25 cellular contexts compared by ENCODE assay signal in the genomic region with DNA sequence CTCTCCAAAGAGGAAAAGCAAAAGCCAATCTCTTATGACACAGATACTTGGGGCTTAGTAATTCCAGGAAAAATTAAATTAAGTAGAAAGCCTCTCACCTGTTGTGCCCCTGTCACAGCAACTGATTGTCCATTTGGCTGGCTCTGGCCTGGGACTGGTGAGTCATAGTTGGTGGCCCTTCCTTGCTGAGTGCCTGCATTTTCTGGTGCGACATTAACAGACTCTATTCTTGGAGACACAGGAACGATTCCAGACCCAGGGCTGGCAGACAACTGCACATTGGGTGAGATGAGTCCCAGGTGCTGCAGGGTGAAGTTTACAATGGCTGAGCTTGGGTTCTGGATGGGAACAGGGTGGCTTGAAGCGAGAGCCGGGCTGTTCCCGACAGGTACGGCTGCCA. TPM values are rescaled to one million over a fixed set of nuclear protein-coding genes. Genes with fewer than 3 reads are reported as not detected.
A peak's percentile ranks its signal among the peaks of the same experiment; 100 is the strongest.
DNase-seq lines count a peak whose midpoint lies in the region; ATAC-seq and TF ChIP-seq lines count a peak whose summit lies in the region.
"Had no signal": no experiment of that assay in that cellular context is flagged by ENCODE, and none has a peak within 500 bp of the region (broad histone marks: within the 10 kb centered on the region; RNA-seq: fewer than 3 reads in every experiment).

No MANE protein-coding gene starts in this region.

- no peak for TF ChIP-seq CTCF in right atrium auricular region (IDR thresholded peaks at IDR 0.05)
- no peak for TF ChIP-seq CTCF in testis (IDR thresholded peaks at IDR 0.05)

- no peak overlapping the region for H3K4me3 ChIP-seq in right atrium auricular region
- H3K4me3 ChIP-seq in testis, result no peak overlapping the region
- H3K4me3 ChIP-seq: MG63 had no signal

- ATAC-seq in Right ventricle myocardium inferior (peak; percentile 65), GM21576 (IDR thresholded peaks at IDR 0.05; ENCODE audit: unreplicated experiment) (no peak)
- ATAC-seq in stimulated activated naive CD8-positive, alpha-beta T cell treated with anti-CD3 and anti-CD28 coated beads, Interleukin-15, Interleukin-2, amounts not matched to agents 100 U/mL and 50 U/mL, for 24 hours, result no peak

- intact Hi-C loops in Right ventricle myocardium inferior (cut with DNase I), result no loop called here
- intact Hi-C loops in cardiac septum (cut with DNase I), result no loop called here
- intact Hi-C loops in testis (cut with DNase I; ENCODE audit: low total_unique reads), result no loop called here

- peaks cover 0 to 16% of the 10 kb centered on the region in 2 donors for H3K4me1 ChIP-seq in right atrium auricular region
- H3K4me1 ChIP-seq in testis, result no peaks in the 10 kb centered on the region

- 95 to 96% methylated on average over 6 of the region's 6 CpGs for WGBS in testis, 2 donors

- DNase-seq in Right ventricle myocardium inferior (ENCODE audit: missing footprints) (no peak), cardiac septum (ENCODE audit: low spot score) (no peak), right atrium auricular region (ENCODE audit: low spot score) (no peak), myocyte (ENCODE audit: low read depth) (peak; percentile 87), LoVo (ENCODE audit: low spot score) (no peak), testis (no peak)
- no peak for DNase-seq in stimulated activated naive CD8-positive, alpha-beta T cell treated with anti-CD3 and anti-CD28 coated beads, Interleukin-15, Interleukin-2, amounts not matched to agents 100 U/mL and 50 U/mL, for 24 hours
- DNase-seq: AML-193; C1 segment of cervical spinal cord; Calu3; CD8-positive, alpha-beta memory T cell; DMS153; Kasumi-1; MG63; NCI-H1694 treated with DMSO at 0.1 percent for 48 hours; NCI-H446; NCI-H526; SHP77; SK-N-SH had no signal

- H3K27me3 ChIP-seq in right atrium auricular region, result no peaks in the 10 kb centered on the region
- no peaks in the 10 kb centered on the region for H3K27me3 ChIP-seq in testis
- H3K27me3 ChIP-seq: MG63 had no signal

- TF ChIP-seq POLR2A in testis (IDR thresholded peaks at IDR 0.05), result no peak

- H3K36me3 ChIP-seq in right atrium auricular region (no peaks in the 10 kb centered on the region), testis (ENCODE audit: low read depth, missing control alignments) (no peaks in the 10 kb centered on the region)

- H3K9me3 ChIP-seq in right atrium auricular region (no peaks in the 10 kb centered on the region), testis (no peaks in the 10 kb centered on the region)
- H3K9me3 ChIP-seq: MG63, SK-N-SH had no signal

- H3K27ac ChIP-seq in right atrium auricular region (peak overlapping the region; percentile 49 to 52), testis (no peak overlapping the region)
- H3K27ac ChIP-seq: 22Rv1 had no signal

RNA-seq across cellular contexts. Expression of gene E2F8, which starts 15.6 kb away (rescaled TPM):
- total RNA-seq in Right ventricle myocardium inferior (1.7 TPM), cardiac septum (4.5 TPM), right atrium auricular region (1 to 10 TPM; 1.7 to 2.2 TPM), myocyte (7.1 and 11.9 TPM in 2 replicates), testis (1 to 10 TPM; 1.1 to 1.3 TPM)
- 3.3 TPM for polyA plus RNA-seq in myocyte (2012)
- polyA plus RNA-seq in testis (ENCODE audit: insufficient read depth, low read depth, low replicate concordance), result 5.3 TPM

RNA-seq across cellular contexts. Expression of gene CSRP3, which starts 23.3 kb away (rescaled TPM):
- total RNA-seq in Right ventricle myocardium inferior (1,720 TPM), cardiac septum (2,895 TPM), right atrium auricular region (1,000 to 10,000 TPM; 1,021 to 1,621 TPM), myocyte (21.9 and 31.7 TPM in 2 replicates), testis (not detected)
- polyA plus RNA-seq in myocyte (2012), result 74.1 TPM
- polyA plus RNA-seq in testis (ENCODE audit: insufficient read depth, low read depth, low replicate concordance), result 20.3 TPM
- total RNA-seq: Calu3; CD8-positive, alpha-beta memory T cell; Daoy; H4; OCI-LY7 had no signal
- polyA plus RNA-seq: AG04450; CD8-positive, alpha-beta memory T cell; SK-N-SH had no signal

Comparison
In these comparisons a context has a peak if more than half of its experiments do, and no peak if none do; other contexts are left out.
1. H3K27ac ChIP-seq: peak in right atrium auricular region (2 of 2); none in testis (0 of 2).
2. RNA of gene CSRP3, which starts 23.3 kb away (total RNA-seq): 2,895 TPM in cardiac septum (single experiment), 1,720 TPM in Right ventricle myocardium inferior (single experiment), 1,021 to 1,621 TPM in right atrium auricular region and 21.9 to 31.7 TPM in myocyte; not detected in testis; every median in the first group is over 10 times any median in the second.